Comparison of ENCODE assay signal across 8 cellular contexts in the genomic region with DNA sequence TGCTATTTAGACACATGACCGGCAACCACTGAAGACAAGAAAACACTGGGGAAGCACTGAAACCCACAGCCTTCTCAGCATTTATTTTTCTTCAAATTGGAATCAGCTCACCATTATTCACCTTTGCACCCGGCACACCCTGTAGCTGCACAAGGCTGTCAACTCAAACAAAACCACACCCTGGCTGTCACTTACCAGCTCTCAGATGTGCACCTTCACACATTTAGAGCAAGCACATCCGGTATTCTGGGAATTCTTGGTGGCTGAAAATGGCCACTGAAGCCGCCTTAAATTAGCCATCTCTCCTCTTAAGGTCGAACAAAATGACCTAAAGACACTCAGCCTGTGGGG. TPM values are rescaled to one million over a fixed set of nuclear protein-coding genes. Genes with fewer than 3 reads are reported as not detected.
A peak's percentile ranks its signal among the peaks of the same experiment; 100 is the strongest.
DNase-seq lines count a peak whose midpoint lies in the region; ATAC-seq and TF ChIP-seq lines count a peak whose summit lies in the region.

No MANE protein-coding gene starts in this region.

- H3K27ac ChIP-seq in CD8-positive, alpha-beta T cell (ENCODE audit: low read depth, low read length): peak overlapping the region; percentile 87
- H3K27ac ChIP-seq in liver (ENCODE audit: low read depth in 1 of 2, low read length in 2 of 2): peak overlapping the region; percentile 11 to 59

- no peak for TF ChIP-seq CTCF in CD8-positive, alpha-beta T cell (IDR thresholded peaks at IDR 0.05)
- no peak for TF ChIP-seq CTCF in liver (IDR thresholded peaks at IDR 0.05; ENCODE audit: low read depth, low read length, missing input control)

- ATAC-seq in CD8-positive, alpha-beta T cell: peak; percentile 55
- ATAC-seq in GM21367 (IDR thresholded peaks at IDR 0.05; ENCODE audit: unreplicated experiment) (peak; percentile 21), GM18861 (IDR thresholded peaks at IDR 0.05; ENCODE audit: unreplicated experiment) (no peak)

- peak overlapping the region; percentile 73 for H3K4me3 Mint-ChIP-seq in CD8-positive, alpha-beta T cell
- H3K4me3 Mint-ChIP-seq in IgD-negative memory B cell: peak overlapping the region; percentile 75 to 87 (median 84)

- H3K9ac ChIP-seq in liver (ENCODE audit: low read depth in 1 of 2, low read length in 2 of 2): no peak overlapping the region

- WGBS in liver: 56% methylated on average over 5 of the region's 5 CpGs

- peaks cover 56% of the 10 kb centered on the region for H3K4me1 ChIP-seq in CD8-positive, alpha-beta T cell (ENCODE audit: insufficient read depth, low read length)
- peaks cover 6 to 25% (median 14%) of the 10 kb centered on the region in 4 donors for H3K4me1 ChIP-seq in liver (ENCODE audit: control insufficient read depth in 4 of 4, insufficient read depth in 4 of 4, low read length in 3 of 4)

- peaks cover 4% of the 10 kb centered on the region for H3K27me3 Mint-ChIP-seq in CD8-positive, alpha-beta T cell (ENCODE audit: low read depth)
- H3K27me3 Mint-ChIP-seq in IgD-negative memory B cell: peaks cover 35% of the 10 kb centered on the region

- no peak for TF ChIP-seq RAD21 in liver (IDR thresholded peaks at IDR 0.05)

- POLR2A ChIA-PET in CD8-positive, alpha-beta T cell (lab: Charles Lee): interaction anchor here (0.5 to 3.4 kb wide), 15 partner anchors 10 to 549 kb away, joined by 3 to 20 read pairs (median 5); a partner anchor contains a TSS

- intact Hi-C loops in CD8-positive, alpha-beta T cell (cut with DNase I, micrococcal nuclease): loop anchor here (1.0 to 2.0 kb wide), 5 partner anchors 28 to 404 kb away; a partner anchor contains a TSS

- H3K4me3 ChIP-seq in CD8-positive, alpha-beta T cell (ENCODE audit: low read depth, low read length): peak overlapping the region; percentile 38
- H3K4me3 ChIP-seq in liver (ENCODE audit: low read depth in 1 of 3, low read length in 3 of 3): no peak overlapping the region

- peaks cover 1% of the 10 kb centered on the region for H3K27me3 ChIP-seq in CD8-positive, alpha-beta T cell (ENCODE audit: insufficient read depth, low read length)
- H3K27me3 ChIP-seq in liver (ENCODE audit: control insufficient read depth in 4 of 4, insufficient read depth in 4 of 4, low read length in 3 of 4): no peaks in the 10 kb centered on the region

- no peaks in the 10 kb centered on the region for H3K9me3 ChIP-seq in CD8-positive, alpha-beta T cell (ENCODE audit: low read length)
- H3K9me3 ChIP-seq in liver (ENCODE audit: control insufficient read depth in 4 of 4, low read length in 3 of 4): no peaks in the 10 kb centered on the region

- H3K4me1 Mint-ChIP-seq in CD8-positive, alpha-beta T cell (ENCODE audit: low read depth): peaks cover 66% of the 10 kb centered on the region
- H3K4me1 Mint-ChIP-seq in IgD-negative memory B cell: peaks cover 14 to 33% (median 25%) of the 10 kb centered on the region in 3 donors

- CTCF ChIA-PET in CD8-positive, alpha-beta T cell (lab: Charles Lee): interaction anchor here (0.8 to 2.4 kb wide), 12 partner anchors 9 to 193 kb away, joined by 3 to 11 read pairs (median 4); a partner anchor contains a TSS

- H3K36me3 ChIP-seq in CD8-positive, alpha-beta T cell (ENCODE audit: insufficient read depth, low read length): no peaks in the 10 kb centered on the region
- H3K36me3 ChIP-seq in liver (ENCODE audit: control insufficient read depth in 4 of 4, insufficient read depth in 3 of 4, low read depth in 1 of 4, low read length in 3 of 4): no peaks in the 10 kb centered on the region

- peak overlapping the region; percentile 97 for H3K27ac Mint-ChIP-seq in CD8-positive, alpha-beta T cell
- H3K27ac Mint-ChIP-seq in IgD-negative memory B cell: peak overlapping the region; percentile 52 to 87 (median 79)

- peak; percentile 33 to 84 (median 67) for DNase-seq in CD8-positive, alpha-beta T cell
- peak; percentile 46 for DNase-seq in activated naive CD4-positive, alpha-beta T cell treated with anti-CD3 and anti-CD28 coated beads, Interleukin-2, amount 50 U/mL, for 16 hours
- peak in 5 of 6 experiments; percentile 22 to 88 (median 81) for DNase-seq in stimulated activated naive CD4-positive, alpha-beta T cell (lab: John Stamatoyannopoulos, UW)
- no peak for DNase-seq in Ammon's horn (ENCODE audit: low spot score)

- H3K36me3 Mint-ChIP-seq in CD8-positive, alpha-beta T cell: no peaks in the 10 kb centered on the region
- H3K36me3 Mint-ChIP-seq in IgD-negative memory B cell: no peaks in the 10 kb centered on the region

- no peaks in the 10 kb centered on the region for H3K9me3 Mint-ChIP-seq in CD8-positive, alpha-beta T cell
- no peaks in the 10 kb centered on the region for H3K9me3 Mint-ChIP-seq in IgD-negative memory B cell

TF ChIP-seq in liver, 16 proteins besides CTCF, POLR2A, EP300 and RAD21:
- no peak for TF ChIP-seq JUND (IDR thresholded peaks at IDR 0.05)
- TF ChIP-seq NR2F2 (IDR thresholded peaks at IDR 0.05): no peak
- TF ChIP-seq TAF1 (conservative IDR thresholded peaks at IDR 0.05): no peak
- no peak for TF ChIP-seq SP1 (IDR thresholded peaks at IDR 0.05)

RNA-seq across cellular contexts. Expression of a gene that starts 5.9 kb away (rescaled TPM):
- 10 to 100 TPM; 16.5 to 20.2 TPM for total RNA-seq in CD8-positive, alpha-beta T cell
- polyA plus RNA-seq in IgD-negative memory B cell (1.0 TPM), liver (1 to 10 TPM; 2.0 to 3.0 TPM)
- total RNA-seq in liver: 1 to 10 TPM; 2.3 to 6.1 TPM

RNA-seq across cellular contexts. Expression of a gene that starts 6.2 kb away (rescaled TPM):
- total RNA-seq in CD8-positive, alpha-beta T cell: under 1 TPM; 0.22 to 0.36 TPM
- polyA plus RNA-seq in IgD-negative memory B cell (not detected), liver (under 1 TPM in 1 of 2 donors, not detected in 1; 0.36 TPM)
- total RNA-seq in liver: under 1 TPM in 1 of 2 donors, not detected in 1; 0.33 TPM

RNA-seq across cellular contexts. Expression of a gene that starts 56.4 kb away (rescaled TPM):
- 100 to 1,000 TPM; 130 to 134 TPM for total RNA-seq in CD8-positive, alpha-beta T cell
- polyA plus RNA-seq in IgD-negative memory B cell (94.0 TPM), liver (10 to 100 TPM; 13.0 to 17.3 TPM)
- total RNA-seq in liver: 10 to 100 TPM; 17.1 to 31.0 TPM

Comparison
In these comparisons a context has a peak if more than half of its experiments do, and no peak if none do; other contexts are left out.
1. RNA of a gene that starts 56.4 kb away (total RNA-seq): 130 to 134 TPM in CD8-positive, alpha-beta T cell; 17.1 to 31.0 TPM in liver; every median in the first group is over 4 times any median in the second.